In the genomic region with DNA sequence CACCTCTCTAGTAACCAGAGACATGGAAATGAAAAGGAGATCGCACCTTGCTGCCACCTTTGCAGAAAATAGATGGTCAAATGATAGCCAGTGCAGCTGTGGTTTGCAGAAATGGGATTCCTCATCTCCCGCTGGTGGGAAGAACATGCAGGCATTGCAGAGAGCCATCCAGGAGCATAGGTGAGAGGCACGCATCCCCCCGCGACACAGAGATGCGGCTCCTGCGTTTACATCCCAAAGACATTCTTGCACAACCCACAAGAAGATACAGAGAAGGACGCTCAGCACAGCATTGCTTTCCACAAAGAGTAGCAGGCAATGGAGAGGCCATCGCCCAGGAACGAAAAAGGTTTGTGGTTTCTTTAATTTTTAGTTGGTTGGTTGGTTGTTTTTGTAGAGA, we compare ENCODE assay signal across 1 cellular context.
TF ChIP-seq lines count a peak whose summit lies in the region.

No MANE protein-coding gene starts in this region.

TF ChIP-seq in GM23338, 12 proteins besides CTCF, POLR2A, EP300 and RAD21 (continued from another document):
- TF ChIP-seq, protein P1, sequence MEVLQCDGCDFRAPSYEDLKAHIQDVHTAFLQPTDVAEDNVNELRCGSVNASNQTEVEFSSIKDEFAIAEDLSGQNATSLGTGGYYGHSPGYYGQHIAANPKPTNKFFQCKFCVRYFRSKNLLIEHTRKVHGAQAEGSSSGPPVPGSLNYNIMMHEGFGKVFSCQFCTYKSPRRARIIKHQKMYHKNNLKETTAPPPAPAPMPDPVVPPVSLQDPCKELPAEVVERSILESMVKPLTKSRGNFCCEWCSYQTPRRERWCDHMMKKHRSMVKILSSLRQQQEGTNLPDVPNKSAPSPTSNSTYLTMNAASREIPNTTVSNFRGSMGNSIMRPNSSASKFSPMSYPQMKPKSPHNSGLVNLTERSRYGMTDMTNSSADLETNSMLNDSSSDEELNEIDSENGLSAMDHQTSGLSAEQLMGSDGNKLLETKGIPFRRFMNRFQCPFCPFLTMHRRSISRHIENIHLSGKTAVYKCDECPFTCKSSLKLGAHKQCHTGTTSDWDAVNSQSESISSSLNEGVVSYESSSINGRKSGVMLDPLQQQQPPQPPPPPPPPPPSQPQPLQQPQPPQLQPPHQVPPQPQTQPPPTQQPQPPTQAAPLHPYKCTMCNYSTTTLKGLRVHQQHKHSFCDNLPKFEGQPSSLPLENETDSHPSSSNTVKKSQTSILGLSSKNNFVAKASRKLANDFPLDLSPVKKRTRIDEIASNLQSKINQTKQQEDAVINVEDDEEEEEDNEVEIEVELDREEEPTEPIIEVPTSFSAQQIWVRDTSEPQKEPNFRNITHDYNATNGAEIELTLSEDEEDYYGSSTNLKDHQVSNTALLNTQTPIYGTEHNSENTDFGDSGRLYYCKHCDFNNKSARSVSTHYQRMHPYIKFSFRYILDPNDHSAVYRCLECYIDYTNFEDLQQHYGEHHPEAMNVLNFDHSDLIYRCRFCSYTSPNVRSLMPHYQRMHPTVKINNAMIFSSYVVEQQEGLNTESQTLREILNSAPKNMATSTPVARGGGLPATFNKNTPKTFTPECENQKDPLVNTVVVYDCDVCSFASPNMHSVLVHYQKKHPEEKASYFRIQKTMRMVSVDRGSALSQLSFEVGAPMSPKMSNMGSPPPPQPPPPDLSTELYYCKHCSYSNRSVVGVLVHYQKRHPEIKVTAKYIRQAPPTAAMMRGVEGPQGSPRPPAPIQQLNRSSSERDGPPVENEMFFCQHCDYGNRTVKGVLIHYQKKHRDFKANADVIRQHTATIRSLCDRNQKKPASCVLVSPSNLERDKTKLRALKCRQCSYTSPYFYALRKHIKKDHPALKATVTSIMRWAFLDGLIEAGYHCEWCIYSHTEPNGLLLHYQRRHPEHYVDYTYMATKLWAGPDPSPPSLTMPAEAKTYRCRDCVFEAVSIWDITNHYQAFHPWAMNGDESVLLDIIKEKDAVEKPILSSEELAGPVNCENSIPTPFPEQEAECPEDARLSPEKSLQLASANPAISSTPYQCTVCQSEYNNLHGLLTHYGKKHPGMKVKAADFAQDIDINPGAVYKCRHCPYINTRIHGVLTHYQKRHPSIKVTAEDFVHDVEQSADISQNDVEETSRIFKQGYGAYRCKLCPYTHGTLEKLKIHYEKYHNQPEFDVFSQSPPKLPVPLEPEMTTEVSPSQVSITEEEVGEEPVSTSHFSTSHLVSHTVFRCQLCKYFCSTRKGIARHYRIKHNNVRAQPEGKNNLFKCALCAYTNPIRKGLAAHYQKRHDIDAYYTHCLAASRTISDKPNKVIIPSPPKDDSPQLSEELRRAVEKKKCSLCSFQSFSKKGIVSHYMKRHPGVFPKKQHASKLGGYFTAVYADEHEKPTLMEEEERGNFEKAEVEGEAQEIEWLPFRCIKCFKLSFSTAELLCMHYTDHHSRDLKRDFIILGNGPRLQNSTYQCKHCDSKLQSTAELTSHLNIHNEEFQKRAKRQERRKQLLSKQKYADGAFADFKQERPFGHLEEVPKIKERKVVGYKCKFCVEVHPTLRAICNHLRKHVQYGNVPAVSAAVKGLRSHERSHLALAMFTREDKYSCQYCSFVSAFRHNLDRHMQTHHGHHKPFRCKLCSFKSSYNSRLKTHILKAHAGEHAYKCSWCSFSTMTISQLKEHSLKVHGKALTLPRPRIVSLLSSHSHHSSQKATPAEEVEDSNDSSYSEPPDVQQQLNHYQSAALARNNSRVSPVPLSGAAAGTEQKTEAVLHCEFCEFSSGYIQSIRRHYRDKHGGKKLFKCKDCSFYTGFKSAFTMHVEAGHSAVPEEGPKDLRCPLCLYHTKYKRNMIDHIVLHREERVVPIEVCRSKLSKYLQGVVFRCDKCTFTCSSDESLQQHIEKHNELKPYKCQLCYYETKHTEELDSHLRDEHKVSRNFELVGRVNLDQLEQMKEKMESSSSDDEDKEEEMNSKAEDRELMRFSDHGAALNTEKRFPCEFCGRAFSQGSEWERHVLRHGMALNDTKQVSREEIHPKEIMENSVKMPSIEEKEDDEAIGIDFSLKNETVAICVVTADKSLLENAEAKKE (CRISPR knock-in tag; IDR thresholded peaks at IDR 0.05), result no peak
- TF ChIP-seq, protein P2, sequence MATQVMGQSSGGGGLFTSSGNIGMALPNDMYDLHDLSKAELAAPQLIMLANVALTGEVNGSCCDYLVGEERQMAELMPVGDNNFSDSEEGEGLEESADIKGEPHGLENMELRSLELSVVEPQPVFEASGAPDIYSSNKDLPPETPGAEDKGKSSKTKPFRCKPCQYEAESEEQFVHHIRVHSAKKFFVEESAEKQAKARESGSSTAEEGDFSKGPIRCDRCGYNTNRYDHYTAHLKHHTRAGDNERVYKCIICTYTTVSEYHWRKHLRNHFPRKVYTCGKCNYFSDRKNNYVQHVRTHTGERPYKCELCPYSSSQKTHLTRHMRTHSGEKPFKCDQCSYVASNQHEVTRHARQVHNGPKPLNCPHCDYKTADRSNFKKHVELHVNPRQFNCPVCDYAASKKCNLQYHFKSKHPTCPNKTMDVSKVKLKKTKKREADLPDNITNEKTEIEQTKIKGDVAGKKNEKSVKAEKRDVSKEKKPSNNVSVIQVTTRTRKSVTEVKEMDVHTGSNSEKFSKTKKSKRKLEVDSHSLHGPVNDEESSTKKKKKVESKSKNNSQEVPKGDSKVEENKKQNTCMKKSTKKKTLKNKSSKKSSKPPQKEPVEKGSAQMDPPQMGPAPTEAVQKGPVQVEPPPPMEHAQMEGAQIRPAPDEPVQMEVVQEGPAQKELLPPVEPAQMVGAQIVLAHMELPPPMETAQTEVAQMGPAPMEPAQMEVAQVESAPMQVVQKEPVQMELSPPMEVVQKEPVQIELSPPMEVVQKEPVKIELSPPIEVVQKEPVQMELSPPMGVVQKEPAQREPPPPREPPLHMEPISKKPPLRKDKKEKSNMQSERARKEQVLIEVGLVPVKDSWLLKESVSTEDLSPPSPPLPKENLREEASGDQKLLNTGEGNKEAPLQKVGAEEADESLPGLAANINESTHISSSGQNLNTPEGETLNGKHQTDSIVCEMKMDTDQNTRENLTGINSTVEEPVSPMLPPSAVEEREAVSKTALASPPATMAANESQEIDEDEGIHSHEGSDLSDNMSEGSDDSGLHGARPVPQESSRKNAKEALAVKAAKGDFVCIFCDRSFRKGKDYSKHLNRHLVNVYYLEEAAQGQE (IDR thresholded peaks at IDR 0.05; ENCODE audit: unreplicated experiment), result no peak
- no peak for TF ChIP-seq STAT1 (IDR thresholded peaks at IDR 0.05; ENCODE audit: unreplicated experiment)
